Comparison of ENCODE assay signal across 28 cellular contexts in genomic region chr20:3051385-3052019, GRCh38. TPM values are rescaled to one million over a fixed set of nuclear protein-coding genes. Genes with fewer than 3 reads are reported as not detected.
DNase-seq lines count a peak whose midpoint lies in the region; ATAC-seq and TF ChIP-seq lines count a peak whose summit lies in the region.
"Had no signal": no experiment of that assay in that cellular context is flagged by ENCODE, and none has a peak within 500 bp of the region (broad histone marks: within the 10 kb centered on the region; RNA-seq: fewer than 3 reads in every experiment).

No MANE protein-coding gene starts in this region.

- H3K36me3 Mint-ChIP-seq in activated naive CD8-positive, alpha-beta T cell treated with anti-CD3 and anti-CD28 coated beads, Interleukin-2, amount 10 ng/mL, durations not matched to agents 7 days and 5 days, result peaks cover 10% of the 10 kb centered on the region
- peaks cover 23% of the 10 kb centered on the region for H3K36me3 Mint-ChIP-seq in activated naive CD8-positive, alpha-beta T cell treated with anti-CD3 and anti-CD28 coated beads, Interleukin-2, amount 50 U/mL, for 24 hours (ENCODE audit: low read depth)
- no peaks in the 10 kb centered on the region for H3K36me3 Mint-ChIP-seq in T-helper 17 cell (ENCODE audit: low read depth)
- peaks cover 18 to 27% of the 10 kb centered on the region in 2 donors for H3K36me3 Mint-ChIP-seq in stimulated activated naive B cell treated with anti-CD40 and anti-IgM and Interleukin-4, amounts not matched to agents 10 μg/mL and 1 μg/mL and 100 μg/mL, for 72 hours
- H3K36me3 Mint-ChIP-seq in activated T-helper 17 cell treated with anti-CD3 and anti-CD28 coated beads, Interleukin-2, amount 50 U/mL, for 72 hours (ENCODE audit: low read depth), result peaks cover 44% of the 10 kb centered on the region

- WGBS in esophagus muscularis mucosa, result 76% methylated on average over 7 of the region's 7 CpGs

- CTCF ChIA-PET in HEK293 (lab: Yijun Ruan, JAX), result interaction anchor here (0.9 to 2.7 kb wide), 2 partner anchors 199 to 264 kb away, joined by 4 to 32 read pairs; no protein-coding TSS in a partner anchor

- POLR2A ChIA-PET in activated naive CD8-positive, alpha-beta T cell treated with anti-CD3 and anti-CD28 coated beads, Interleukin-2, amount 10 ng/mL, durations not matched to agents 7 days and 5 days (lab: Charles Lee), result no interaction called here
- POLR2A ChIA-PET in HEK293 (lab: Yijun Ruan, JAX), result interaction anchor here (0.7 to 1.1 kb wide), 2 partner anchors 9 to 22 kb away, joined by 3 read pairs; no protein-coding TSS in a partner anchor

- intact Hi-C loops in esophagus muscularis mucosa (cut with DNase I), result no loop called here

- no peak for DNase-seq in activated naive CD8-positive, alpha-beta T cell treated with anti-CD3 and anti-CD28 coated beads, Interleukin-2, amount 10 ng/mL, durations not matched to agents 7 days and 5 days
- DNase-seq in activated naive CD8-positive, alpha-beta T cell treated with anti-CD3 and anti-CD28 coated beads, Interleukin-2, amount 50 U/mL, for 24 hours, result no peak
- DNase-seq in T-helper 17 cell (no peak), Peyer's patch (no peak), esophagus muscularis mucosa (ENCODE audit: extremely low spot score) (no peak)
- no peak for DNase-seq in stimulated activated naive B cell treated with anti-CD40 and anti-IgM and Interleukin-4, amounts not matched to agents 10 μg/mL and 1 μg/mL and 100 μg/mL, for 72 hours
- DNase-seq: activated CD4-positive, alpha-beta T cell treated with anti-CD3 and anti-CD28 coated beads, Interleukin-2, amount 50 U/mL, for 48 hours; activated naive CD4-positive, alpha-beta T cell treated with anti-CD3 and anti-CD28 coated beads for 36 hours; DMS79; GOT3; heart left ventricle; left colon; mesendoderm; NCI-H1048; NCI-H1930; NCI-H82; stimulated activated naive CD4-positive, alpha-beta T cell treated with Interleukin-2 at 50 U/mL for 16 hours; T-helper 2 cell; thyroid gland had no signal

- no peaks in the 10 kb centered on the region for H3K9me3 ChIP-seq in HEK293 (ENCODE audit: control insufficient read depth, insufficient read depth, low read depth, low read length)
- no peaks in the 10 kb centered on the region for H3K9me3 ChIP-seq in T-helper 17 cell (ENCODE audit: control insufficient read depth, low read length, poor library complexity, severe bottlenecking)
- no peaks in the 10 kb centered on the region for H3K9me3 ChIP-seq in Peyer's patch
- H3K9me3 ChIP-seq in esophagus muscularis mucosa, result no peaks in the 10 kb centered on the region
- H3K9me3 ChIP-seq: heart left ventricle, SJSA1, thyroid gland had no signal

- no peak overlapping the region for H3K4me3 Mint-ChIP-seq in activated naive CD8-positive, alpha-beta T cell treated with anti-CD3 and anti-CD28 coated beads, Interleukin-2, amount 10 ng/mL, durations not matched to agents 7 days and 5 days
- no peak overlapping the region for H3K4me3 Mint-ChIP-seq in activated naive CD8-positive, alpha-beta T cell treated with anti-CD3 and anti-CD28 coated beads, Interleukin-2, amount 50 U/mL, for 24 hours
- no peak overlapping the region for H3K4me3 Mint-ChIP-seq in T-helper 17 cell
- no peak overlapping the region for H3K4me3 Mint-ChIP-seq in stimulated activated naive B cell treated with anti-CD40 and anti-IgM and Interleukin-4, amounts not matched to agents 10 μg/mL and 1 μg/mL and 100 μg/mL, for 72 hours
- no peak overlapping the region for H3K4me3 Mint-ChIP-seq in activated T-helper 17 cell treated with anti-CD3 and anti-CD28 coated beads, Interleukin-2, amount 50 U/mL, for 72 hours
- H3K4me3 Mint-ChIP-seq: activated naive CD4-positive, alpha-beta T cell treated with anti-CD3 and anti-CD28 coated beads for 36 hours; dendritic cell treated with granulocyte-macrophage colony-stimulating factor and Interleukin-4, amounts not matched to agents 40 ng/mL and 50 ng/mL, for 4 days had no signal

- H3K27ac Mint-ChIP-seq in activated naive CD8-positive, alpha-beta T cell treated with anti-CD3 and anti-CD28 coated beads, Interleukin-2, amount 10 ng/mL, durations not matched to agents 7 days and 5 days, result no peak overlapping the region
- no peak overlapping the region for H3K27ac Mint-ChIP-seq in activated naive CD8-positive, alpha-beta T cell treated with anti-CD3 and anti-CD28 coated beads, Interleukin-2, amount 50 U/mL, for 24 hours
- peak overlapping the region; percentile 53 for H3K27ac Mint-ChIP-seq in T-helper 17 cell
- H3K27ac Mint-ChIP-seq in stimulated activated naive B cell treated with anti-CD40 and anti-IgM and Interleukin-4, amounts not matched to agents 10 μg/mL and 1 μg/mL and 100 μg/mL, for 72 hours, result peak overlapping the region; percentile 5
- no peak overlapping the region for H3K27ac Mint-ChIP-seq in activated T-helper 17 cell treated with anti-CD3 and anti-CD28 coated beads, Interleukin-2, amount 50 U/mL, for 72 hours
- H3K27ac Mint-ChIP-seq: activated naive CD4-positive, alpha-beta T cell treated with anti-CD3 and anti-CD28 coated beads for 36 hours; dendritic cell treated with granulocyte-macrophage colony-stimulating factor and Interleukin-4, amounts not matched to agents 40 ng/mL and 50 ng/mL, for 4 days had no signal

- H3K4me1 Mint-ChIP-seq in activated naive CD8-positive, alpha-beta T cell treated with anti-CD3 and anti-CD28 coated beads, Interleukin-2, amount 10 ng/mL, durations not matched to agents 7 days and 5 days, result peaks cover 20% of the 10 kb centered on the region
- H3K4me1 Mint-ChIP-seq in activated naive CD8-positive, alpha-beta T cell treated with anti-CD3 and anti-CD28 coated beads, Interleukin-2, amount 50 U/mL, for 24 hours, result peaks cover 13% of the 10 kb centered on the region
- peaks cover 9% of the 10 kb centered on the region for H3K4me1 Mint-ChIP-seq in T-helper 17 cell
- H3K4me1 Mint-ChIP-seq in stimulated activated naive B cell treated with anti-CD40 and anti-IgM and Interleukin-4, amounts not matched to agents 10 μg/mL and 1 μg/mL and 100 μg/mL, for 72 hours, result peaks cover 9 to 21% of the 10 kb centered on the region in 2 donors
- peaks cover 6% of the 10 kb centered on the region for H3K4me1 Mint-ChIP-seq in activated T-helper 17 cell treated with anti-CD3 and anti-CD28 coated beads, Interleukin-2, amount 50 U/mL, for 72 hours

- ATAC-seq in activated naive CD8-positive, alpha-beta T cell treated with anti-CD3 and anti-CD28 coated beads, Interleukin-2, amount 10 ng/mL, durations not matched to agents 7 days and 5 days (ENCODE audit: low read depth), result peak; percentile 41
- ATAC-seq in activated naive CD8-positive, alpha-beta T cell treated with anti-CD3 and anti-CD28 coated beads, Interleukin-2, amount 50 U/mL, for 24 hours, result no peak
- ATAC-seq in T-helper 17 cell, result peak; percentile 27
- ATAC-seq in stimulated activated naive B cell treated with anti-CD40 and anti-IgM and Interleukin-4, amounts not matched to agents 10 μg/mL and 1 μg/mL and 100 μg/mL, for 72 hours (replicated peaks), result no peak
- no peak for ATAC-seq in activated T-helper 17 cell treated with anti-CD3 and anti-CD28 coated beads, Interleukin-2, amount 50 U/mL, for 72 hours (replicated peaks)
- ATAC-seq: heart left ventricle, left colon had no signal

- H3K36me3 ChIP-seq in HEK293 (ENCODE audit: control insufficient read depth in 2 of 2, insufficient read depth in 1 of 2, low read length in 2 of 2) (peaks cover 25 to 32% of the 10 kb centered on the region in 2 experiments), Peyer's patch (peaks cover 0 to 26% (median 0%) of the 10 kb centered on the region in 3 donors), esophagus muscularis mucosa (peaks cover 10 to 29% (median 24%) of the 10 kb centered on the region in 4 donors)

- H3K9me3 Mint-ChIP-seq in activated naive CD8-positive, alpha-beta T cell treated with anti-CD3 and anti-CD28 coated beads, Interleukin-2, amount 10 ng/mL, durations not matched to agents 7 days and 5 days, result no peaks in the 10 kb centered on the region
- H3K9me3 Mint-ChIP-seq in activated naive CD8-positive, alpha-beta T cell treated with anti-CD3 and anti-CD28 coated beads, Interleukin-2, amount 50 U/mL, for 24 hours, result no peaks in the 10 kb centered on the region
- no peaks in the 10 kb centered on the region for H3K9me3 Mint-ChIP-seq in stimulated activated naive B cell treated with anti-CD40 and anti-IgM and Interleukin-4, amounts not matched to agents 10 μg/mL and 1 μg/mL and 100 μg/mL, for 72 hours
- H3K9me3 Mint-ChIP-seq in activated T-helper 17 cell treated with anti-CD3 and anti-CD28 coated beads, Interleukin-2, amount 50 U/mL, for 72 hours, result no peaks in the 10 kb centered on the region
- H3K9me3 Mint-ChIP-seq: activated naive CD4-positive, alpha-beta T cell treated with anti-CD3 and anti-CD28 coated beads for 36 hours; dendritic cell treated with granulocyte-macrophage colony-stimulating factor and Interleukin-4, amounts not matched to agents 40 ng/mL and 50 ng/mL, for 4 days had no signal

- H3K27me3 ChIP-seq in Peyer's patch (no peaks in the 10 kb centered on the region), esophagus muscularis mucosa (no peaks in the 10 kb centered on the region)
- H3K27me3 ChIP-seq: cardiac muscle cell, heart left ventricle, SJSA1, thyroid gland had no signal

- H3K4me3 ChIP-seq in HEK293 (ENCODE audit: low read depth, low read length) (no peak overlapping the region), Peyer's patch (no peak overlapping the region), esophagus muscularis mucosa (no peak overlapping the region)
- H3K4me3 ChIP-seq: cardiac muscle cell, heart left ventricle, SJSA1, smooth muscle cell, thyroid gland had no signal

- H3K27me3 Mint-ChIP-seq in activated naive CD8-positive, alpha-beta T cell treated with anti-CD3 and anti-CD28 coated beads, Interleukin-2, amount 10 ng/mL, durations not matched to agents 7 days and 5 days, result no peaks in the 10 kb centered on the region
- no peaks in the 10 kb centered on the region for H3K27me3 Mint-ChIP-seq in activated naive CD8-positive, alpha-beta T cell treated with anti-CD3 and anti-CD28 coated beads, Interleukin-2, amount 50 U/mL, for 24 hours
- no peaks in the 10 kb centered on the region for H3K27me3 Mint-ChIP-seq in T-helper 17 cell
- H3K27me3 Mint-ChIP-seq in stimulated activated naive B cell treated with anti-CD40 and anti-IgM and Interleukin-4, amounts not matched to agents 10 μg/mL and 1 μg/mL and 100 μg/mL, for 72 hours, result no peaks in the 10 kb centered on the region
- no peaks in the 10 kb centered on the region for H3K27me3 Mint-ChIP-seq in activated T-helper 17 cell treated with anti-CD3 and anti-CD28 coated beads, Interleukin-2, amount 50 U/mL, for 72 hours
- H3K27me3 Mint-ChIP-seq: dendritic cell treated with granulocyte-macrophage colony-stimulating factor and Interleukin-4, amounts not matched to agents 40 ng/mL and 50 ng/mL, for 4 days had no signal

- no peak for TF ChIP-seq EP300 in esophagus muscularis mucosa (IDR thresholded peaks at IDR 0.05)

- H3K27ac ChIP-seq in HEK293 (ENCODE audit: extremely low read depth, low read depth, low read length) (no peak overlapping the region), Peyer's patch (no peak overlapping the region), esophagus muscularis mucosa (replicated peaks in 1 of 4) (no peak overlapping the region)
- H3K27ac ChIP-seq: cardiac muscle cell, heart left ventricle, SJSA1, thyroid gland, VCaP had no signal

- H3K4me1 ChIP-seq in HEK293 (ENCODE audit: control insufficient read depth, insufficient read depth, low read length), result peaks cover 5% of the 10 kb centered on the region
- peaks cover 0 to 15% (median 9%) of the 10 kb centered on the region in 4 donors for H3K4me1 ChIP-seq in Peyer's patch
- peaks cover 12 to 17% (median 14%) of the 10 kb centered on the region in 4 donors for H3K4me1 ChIP-seq in esophagus muscularis mucosa

- TF ChIP-seq POLR2A in Peyer's patch (IDR thresholded peaks at IDR 0.05), result no peak
- no peak for TF ChIP-seq POLR2A in esophagus muscularis mucosa (IDR thresholded peaks at IDR 0.05; ENCODE audit: low read depth)

- TF ChIP-seq CTCF in HEK293 (tag by site-specific recombination; IDR thresholded peaks at IDR 0.05), result no peak
- TF ChIP-seq CTCF in Peyer's patch (IDR thresholded peaks at IDR 0.05), result no peak
- TF ChIP-seq CTCF in esophagus muscularis mucosa (IDR thresholded peaks at IDR 0.05), result peak in 1 of 3 experiments; percentile 3

RNA-seq across cellular contexts. Expression of gene MRPS26, which starts 5.7 kb away (rescaled TPM):
- 10 to 100 TPM; 30.4 to 32.6 TPM for total RNA-seq in activated naive CD8-positive, alpha-beta T cell treated with anti-CD3 and anti-CD28 coated beads, Interleukin-2, amount 10 ng/mL, durations not matched to agents 7 days and 5 days
- total RNA-seq in T-helper 17 cell (10 to 100 TPM; 16.8 to 17.2 TPM), Peyer's patch (10 to 100 TPM; 34.5 to 43.6 (median 43.1) TPM), esophagus muscularis mucosa (10 to 100 TPM; 52.3 to 90.7 (median 71.5) TPM)
- 10 to 100 TPM; 52.9 to 66.4 TPM for total RNA-seq in activated T-helper 17 cell treated with anti-CD3 and anti-CD28 coated beads, Interleukin-2, amount 50 U/mL, for 72 hours

RNA-seq across cellular contexts. Expression of gene GNRH2, which starts 8.1 kb away (rescaled TPM):
- 1 to 10 TPM in 1 of 2 experiments, under 1 TPM in 1; 0.85 to 1.6 TPM for total RNA-seq in activated naive CD8-positive, alpha-beta T cell treated with anti-CD3 and anti-CD28 coated beads, Interleukin-2, amount 10 ng/mL, durations not matched to agents 7 days and 5 days
- total RNA-seq in T-helper 17 cell (under 1 TPM; 0.92 to 0.94 TPM), Peyer's patch (not detected), esophagus muscularis mucosa (not detected)
- total RNA-seq in activated T-helper 17 cell treated with anti-CD3 and anti-CD28 coated beads, Interleukin-2, amount 50 U/mL, for 72 hours, result 10 to 100 TPM in 1 of 2 donors, under 1 TPM in 1; 0.61 to 13.7 TPM
- total RNA-seq: activated naive CD4-positive, alpha-beta T cell treated with anti-CD3 and anti-CD28 coated beads for 36 hours; osteoblast; renal cortical epithelial cell; SJSA1; smooth muscle cell had no signal

RNA-seq across cellular contexts. Expression of gene OXT, which starts 19.9 kb away (rescaled TPM):
- under 1 TPM; 0.68 to 0.89 TPM for total RNA-seq in activated naive CD8-positive, alpha-beta T cell treated with anti-CD3 and anti-CD28 coated beads, Interleukin-2, amount 10 ng/mL, durations not matched to agents 7 days and 5 days
- under 1 TPM in 1 of 2 donors, not detected in 1; 0.62 TPM for total RNA-seq in T-helper 17 cell
- total RNA-seq in Peyer's patch, result 1 to 10 TPM in 1 of 4 donors, not detected in 3; 9.3 TPM
- total RNA-seq in activated T-helper 17 cell treated with anti-CD3 and anti-CD28 coated beads, Interleukin-2, amount 50 U/mL, for 72 hours, result not detected
- not detected for total RNA-seq in esophagus muscularis mucosa
- total RNA-seq: activated naive CD4-positive, alpha-beta T cell treated with anti-CD3 and anti-CD28 coated beads for 36 hours; cardiac muscle cell; left colon; osteoblast; renal cortical epithelial cell; SJSA1; smooth muscle cell; thyroid gland had no signal

RNA-seq across cellular contexts. Expression of gene AVP, which starts 33.0 kb away (rescaled TPM):
- total RNA-seq in activated naive CD8-positive, alpha-beta T cell treated with anti-CD3 and anti-CD28 coated beads, Interleukin-2, amount 10 ng/mL, durations not matched to agents 7 days and 5 days, result not detected
- total RNA-seq in T-helper 17 cell (not detected), Peyer's patch (1 to 10 TPM in 1 of 4 donors, not detected in 3; 5.8 TPM), esophagus muscularis mucosa (not detected)
- total RNA-seq in activated T-helper 17 cell treated with anti-CD3 and anti-CD28 coated beads, Interleukin-2, amount 50 U/mL, for 72 hours, result not detected
- total RNA-seq: activated naive CD4-positive, alpha-beta T cell treated with anti-CD3 and anti-CD28 coated beads for 36 hours; cardiac muscle cell; heart left ventricle; left colon; osteoblast; renal cortical epithelial cell; SJSA1; smooth muscle cell; thyroid gland had no signal

Comparison
In these comparisons a context has a peak if more than half of its experiments do, and no peak if none do; other contexts are left out.
1. ATAC-seq: peak in activated naive CD8-positive, alpha-beta T cell treated with anti-CD3 and anti-CD28 coated beads, Interleukin-2, amount 10 ng/mL, durations not matched to agents 7 days and 5 days (single experiment) and T-helper 17 cell (single experiment); none in activated naive CD8-positive, alpha-beta T cell treated with anti-CD3 and anti-CD28 coated beads, Interleukin-2, amount 50 U/mL, for 24 hours (single experiment), stimulated activated naive B cell treated with anti-CD40 and anti-IgM and Interleukin-4, amounts not matched to agents 10 μg/mL and 1 μg/mL and 100 μg/mL, for 72 hours (0 of 2) and activated T-helper 17 cell treated with anti-CD3 and anti-CD28 coated beads, Interleukin-2, amount 50 U/mL, for 72 hours (single experiment).
2. H3K27ac Mint-ChIP-seq: peak in T-helper 17 cell (single experiment) and stimulated activated naive B cell treated with anti-CD40 and anti-IgM and Interleukin-4, amounts not matched to agents 10 μg/mL and 1 μg/mL and 100 μg/mL, for 72 hours (single experiment); none in activated naive CD8-positive, alpha-beta T cell treated with anti-CD3 and anti-CD28 coated beads, Interleukin-2, amount 10 ng/mL, durations not matched to agents 7 days and 5 days (single experiment), activated naive CD8-positive, alpha-beta T cell treated with anti-CD3 and anti-CD28 coated beads, Interleukin-2, amount 50 U/mL, for 24 hours (single experiment) and activated T-helper 17 cell treated with anti-CD3 and anti-CD28 coated beads, Interleukin-2, amount 50 U/mL, for 72 hours (single experiment).